8 cellular contexts compared by ENCODE assay signal in genomic region chr1:2821970-2822620, GRCh38. TPM values are rescaled to one million over a fixed set of nuclear protein-coding genes. Genes with fewer than 3 reads are reported as not detected.
DNase-seq lines count a peak whose midpoint lies in the region; ATAC-seq and TF ChIP-seq lines count a peak whose summit lies in the region.

No MANE protein-coding gene starts in this region.

- H3K9me3 Mint-ChIP-seq in activated CD8-positive, alpha-beta T cell treated with anti-CD3 and anti-CD28 coated beads for 36 hours = no peaks in the 10 kb centered on the region

- intact Hi-C loops in activated CD8-positive, alpha-beta T cell treated with anti-CD3 and anti-CD28 coated beads for 36 hours (cut with micrococcal nuclease) = no loop called here
- intact Hi-C loops in left ventricle myocardium superior (cut with micrococcal nuclease) = no loop called here

- no peaks in the 10 kb centered on the region for H3K36me3 Mint-ChIP-seq in activated CD8-positive, alpha-beta T cell treated with anti-CD3 and anti-CD28 coated beads for 36 hours (ENCODE audit: low read depth)

- TF ChIP-seq CTCF in activated CD8-positive, alpha-beta T cell treated with anti-CD3 and anti-CD28 coated beads for 36 hours (IDR thresholded peaks at IDR 0.05) = peak; percentile 81

- peak; percentile 4 for DNase-seq in CMK (ENCODE audit: low read depth)
- DNase-seq in KBM-7 = peak; percentile 22
- DNase-seq in activated CD8-positive, alpha-beta T cell treated with anti-CD3 and anti-CD28 coated beads for 36 hours = peak; percentile 59
- DNase-seq in left ventricle myocardium superior = peak; percentile 69
- DNase-seq in stimulated activated CD4-positive, alpha-beta T cell treated with anti-CD3 and anti-CD28 coated beads, Interleukin-4, amount 100 ng/mL, for 4 hours = peak; percentile 17 to 39
- DNase-seq in NCI-H1694 (lab: John Stamatoyannopoulos, UW) = no peak

- POLR2A ChIA-PET in activated CD8-positive, alpha-beta T cell treated with anti-CD3 and anti-CD28 coated beads for 36 hours (lab: Charles Lee) = no interaction called here

- CTCF ChIA-PET in activated CD8-positive, alpha-beta T cell treated with anti-CD3 and anti-CD28 coated beads for 36 hours (lab: Charles Lee) = interaction anchor here (0.9 to 1.8 kb wide), 5 partner anchors 16 to 602 kb away, joined by 3 to 12 read pairs (median 4); no protein-coding TSS in a partner anchor

- ATAC-seq in activated CD8-positive, alpha-beta T cell treated with anti-CD3 and anti-CD28 coated beads for 36 hours = peak; percentile 92
- ATAC-seq in left ventricle myocardium superior = peak; percentile 92
- no peak for ATAC-seq in HG03354 (IDR thresholded peaks at IDR 0.05; ENCODE audit: poor library complexity, severe bottlenecking, unreplicated experiment)
- no peak for ATAC-seq in HG03442 (IDR thresholded peaks at IDR 0.05; ENCODE audit: unreplicated experiment)

- no peak overlapping the region for H3K27ac Mint-ChIP-seq in activated CD8-positive, alpha-beta T cell treated with anti-CD3 and anti-CD28 coated beads for 36 hours

- H3K4me1 Mint-ChIP-seq in activated CD8-positive, alpha-beta T cell treated with anti-CD3 and anti-CD28 coated beads for 36 hours (ENCODE audit: low read depth) = peaks cover 2% of the 10 kb centered on the region

- in situ Hi-C loops in KBM-7 (cut with MboI; ENCODE audit: low pct_unique_long_range_greater_than_20kb, low sequenced_read_pairs) = no loop called here

- H3K4me3 Mint-ChIP-seq in activated CD8-positive, alpha-beta T cell treated with anti-CD3 and anti-CD28 coated beads for 36 hours = no peak overlapping the region

- H3K27me3 Mint-ChIP-seq in activated CD8-positive, alpha-beta T cell treated with anti-CD3 and anti-CD28 coated beads for 36 hours = no peaks in the 10 kb centered on the region

RNA-seq across cellular contexts. Expression of gene TTC34, which starts 20.6 kb away (rescaled TPM):
- under 1 TPM; 0.79 to 0.81 TPM for total RNA-seq in activated CD8-positive, alpha-beta T cell treated with anti-CD3 and anti-CD28 coated beads for 36 hours
- total RNA-seq in left ventricle myocardium superior = 0.59 TPM

Comparison
In these comparisons a context has a peak if more than half of its experiments do, and no peak if none do; other contexts are left out.
1. ATAC-seq: peak in activated CD8-positive, alpha-beta T cell treated with anti-CD3 and anti-CD28 coated beads for 36 hours (single experiment) and left ventricle myocardium superior (single experiment); none in HG03354 (single experiment) and HG03442 (single experiment).